2 cellular contexts compared by ENCODE assay signal in the genomic region with DNA sequence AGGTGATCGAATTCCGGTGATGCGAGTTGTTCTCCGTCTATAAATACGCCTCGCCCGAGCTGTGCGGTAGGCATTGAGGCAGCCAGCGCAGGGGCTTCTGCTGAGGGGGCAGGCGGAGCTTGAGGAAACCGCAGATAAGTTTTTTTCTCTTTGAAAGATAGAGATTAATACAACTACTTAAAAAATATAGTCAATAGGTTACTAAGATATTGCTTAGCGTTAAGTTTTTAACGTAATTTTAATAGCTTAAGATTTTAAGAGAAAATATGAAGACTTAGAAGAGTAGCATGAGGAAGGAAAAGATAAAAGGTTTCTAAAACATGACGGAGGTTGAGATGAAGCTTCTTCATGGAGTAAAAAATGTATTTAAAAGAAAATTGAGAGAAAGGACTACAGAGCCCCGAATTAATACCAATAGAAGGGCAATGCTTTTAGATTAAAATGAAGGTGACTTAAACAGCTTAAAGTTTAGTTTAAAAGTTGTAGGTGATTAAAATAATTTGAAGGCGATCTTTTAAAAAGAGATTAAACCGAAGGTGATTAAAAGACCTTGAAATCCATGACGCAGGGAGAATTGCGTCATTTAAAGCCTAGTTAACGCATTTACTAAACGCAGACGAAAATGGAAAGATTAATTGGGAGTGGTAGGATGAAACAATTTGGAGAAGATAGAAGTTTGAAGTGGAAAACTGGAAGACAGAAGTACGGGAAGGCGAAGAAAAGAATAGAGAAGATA.
TF ChIP-seq lines count a peak whose summit lies in the region.

A gene (plus strand): TSS at position 69 of the 736 bp plus-strand sequence.

TF ChIP-seq in HCT116, 20 proteins besides CTCF, POLR2A, EP300 and RAD21:
- TF ChIP-seq, protein P1, sequence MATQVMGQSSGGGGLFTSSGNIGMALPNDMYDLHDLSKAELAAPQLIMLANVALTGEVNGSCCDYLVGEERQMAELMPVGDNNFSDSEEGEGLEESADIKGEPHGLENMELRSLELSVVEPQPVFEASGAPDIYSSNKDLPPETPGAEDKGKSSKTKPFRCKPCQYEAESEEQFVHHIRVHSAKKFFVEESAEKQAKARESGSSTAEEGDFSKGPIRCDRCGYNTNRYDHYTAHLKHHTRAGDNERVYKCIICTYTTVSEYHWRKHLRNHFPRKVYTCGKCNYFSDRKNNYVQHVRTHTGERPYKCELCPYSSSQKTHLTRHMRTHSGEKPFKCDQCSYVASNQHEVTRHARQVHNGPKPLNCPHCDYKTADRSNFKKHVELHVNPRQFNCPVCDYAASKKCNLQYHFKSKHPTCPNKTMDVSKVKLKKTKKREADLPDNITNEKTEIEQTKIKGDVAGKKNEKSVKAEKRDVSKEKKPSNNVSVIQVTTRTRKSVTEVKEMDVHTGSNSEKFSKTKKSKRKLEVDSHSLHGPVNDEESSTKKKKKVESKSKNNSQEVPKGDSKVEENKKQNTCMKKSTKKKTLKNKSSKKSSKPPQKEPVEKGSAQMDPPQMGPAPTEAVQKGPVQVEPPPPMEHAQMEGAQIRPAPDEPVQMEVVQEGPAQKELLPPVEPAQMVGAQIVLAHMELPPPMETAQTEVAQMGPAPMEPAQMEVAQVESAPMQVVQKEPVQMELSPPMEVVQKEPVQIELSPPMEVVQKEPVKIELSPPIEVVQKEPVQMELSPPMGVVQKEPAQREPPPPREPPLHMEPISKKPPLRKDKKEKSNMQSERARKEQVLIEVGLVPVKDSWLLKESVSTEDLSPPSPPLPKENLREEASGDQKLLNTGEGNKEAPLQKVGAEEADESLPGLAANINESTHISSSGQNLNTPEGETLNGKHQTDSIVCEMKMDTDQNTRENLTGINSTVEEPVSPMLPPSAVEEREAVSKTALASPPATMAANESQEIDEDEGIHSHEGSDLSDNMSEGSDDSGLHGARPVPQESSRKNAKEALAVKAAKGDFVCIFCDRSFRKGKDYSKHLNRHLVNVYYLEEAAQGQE (IDR thresholded peaks at IDR 0.05; ENCODE audit: low read depth) = no peak
- no peak for TF ChIP-seq FOSL1 (IDR thresholded peaks at IDR 0.05; ENCODE audit: low read depth)
- TF ChIP-seq POLR2AphosphoS5 (IDR thresholded peaks at IDR 0.05; ENCODE audit: low read depth, low read length) = peak; percentile 99
- TF ChIP-seq, protein P2, sequence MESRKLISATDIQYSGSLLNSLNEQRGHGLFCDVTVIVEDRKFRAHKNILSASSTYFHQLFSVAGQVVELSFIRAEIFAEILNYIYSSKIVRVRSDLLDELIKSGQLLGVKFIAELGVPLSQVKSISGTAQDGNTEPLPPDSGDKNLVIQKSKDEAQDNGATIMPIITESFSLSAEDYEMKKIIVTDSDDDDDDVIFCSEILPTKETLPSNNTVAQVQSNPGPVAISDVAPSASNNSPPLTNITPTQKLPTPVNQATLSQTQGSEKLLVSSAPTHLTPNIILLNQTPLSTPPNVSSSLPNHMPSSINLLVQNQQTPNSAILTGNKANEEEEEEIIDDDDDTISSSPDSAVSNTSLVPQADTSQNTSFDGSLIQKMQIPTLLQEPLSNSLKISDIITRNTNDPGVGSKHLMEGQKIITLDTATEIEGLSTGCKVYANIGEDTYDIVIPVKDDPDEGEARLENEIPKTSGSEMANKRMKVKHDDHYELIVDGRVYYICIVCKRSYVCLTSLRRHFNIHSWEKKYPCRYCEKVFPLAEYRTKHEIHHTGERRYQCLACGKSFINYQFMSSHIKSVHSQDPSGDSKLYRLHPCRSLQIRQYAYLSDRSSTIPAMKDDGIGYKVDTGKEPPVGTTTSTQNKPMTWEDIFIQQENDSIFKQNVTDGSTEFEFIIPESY (IDR thresholded peaks at IDR 0.05; ENCODE audit: extremely low read depth, insufficient replicate concordance, low read length) = peak; percentile 87
- TF ChIP-seq EGR1 (IDR thresholded peaks at IDR 0.05; ENCODE audit: low read depth) = no peak
- TF ChIP-seq TCF7L2 (IDR thresholded peaks at IDR 0.05; ENCODE audit: borderline replicate concordance, extremely low read depth, insufficient read depth, insufficient read length) = peak; percentile 89
- TF ChIP-seq YY1 (IDR thresholded peaks at IDR 0.05; ENCODE audit: extremely low read depth, insufficient replicate concordance, low read depth, low read length) = peak; percentile 88

TF ChIP-seq in K562, 482 proteins besides CTCF, POLR2A, EP300 and RAD21 (continues in another document):
- no peak for TF ChIP-seq STAT5B (CRISPR knock-in tag; IDR thresholded peaks at IDR 0.05)
- peak; percentile 22; the same call in 1 of the 2 replicates for TF ChIP-seq LEF1 (IDR thresholded peaks at IDR 0.05)
- no peak for TF ChIP-seq ZC3H11A (IDR thresholded peaks at IDR 0.05; ENCODE audit: low read depth, low read length)
- peak; percentile 98 for TF ChIP-seq ZNF444 (CRISPR knock-in tag; IDR thresholded peaks at IDR 0.05)
- peak; percentile 73 for TF ChIP-seq NCOA6 (IDR thresholded peaks at IDR 0.05)
- TF ChIP-seq, protein P3, sequence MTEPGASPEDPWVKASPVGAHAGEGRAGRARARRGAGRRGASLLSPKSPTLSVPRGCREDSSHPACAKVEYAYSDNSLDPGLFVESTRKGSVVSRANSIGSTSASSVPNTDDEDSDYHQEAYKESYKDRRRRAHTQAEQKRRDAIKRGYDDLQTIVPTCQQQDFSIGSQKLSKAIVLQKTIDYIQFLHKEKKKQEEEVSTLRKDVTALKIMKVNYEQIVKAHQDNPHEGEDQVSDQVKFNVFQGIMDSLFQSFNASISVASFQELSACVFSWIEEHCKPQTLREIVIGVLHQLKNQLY (CRISPR knock-in tag; conservative IDR thresholded peaks at IDR 0.05) = peak in 1 of 2 experiments; percentile 91; a peak in 1 of 4 replicates
- peak; percentile 27; the same call in 1 of the 2 replicates for TF ChIP-seq NFIX (CRISPR knock-in tag; IDR thresholded peaks at IDR 0.05; ENCODE audit: low read depth)
- TF ChIP-seq CHD1 (IDR thresholded peaks at IDR 0.05; ENCODE audit: low read length) = peak; percentile 83
- TF ChIP-seq SMAD4 (CRISPR knock-in tag; conservative IDR thresholded peaks at IDR 0.05) = peak; percentile 93
- peak; percentile 100 for TF ChIP-seq POLR2AphosphoS2 (IDR thresholded peaks at IDR 0.05; ENCODE audit: low read length)
- peak; percentile 95 for TF ChIP-seq NEUROD1 (IDR thresholded peaks at IDR 0.05; ENCODE audit: borderline replicate concordance, low read depth, low read length, partially characterized antibody)
- peak; percentile 52; the same call in 1 of the 2 replicates for TF ChIP-seq ZNF133 (CRISPR knock-in tag; IDR thresholded peaks at IDR 0.05)
- peak; percentile 97 for TF ChIP-seq PHB (CRISPR knock-in tag; IDR thresholded peaks at IDR 0.05)
- peak; percentile 99; the same call in 1 of the 2 replicates for TF ChIP-seq ZFP30 (CRISPR knock-in tag; IDR thresholded peaks at IDR 0.05; ENCODE audit: borderline replicate concordance)
- no peak for TF ChIP-seq CBX5 (IDR thresholded peaks at IDR 0.05; ENCODE audit: borderline replicate concordance, low read depth)
- peak; percentile 85 for TF ChIP-seq ARHGAP35 (IDR thresholded peaks at IDR 0.05; ENCODE audit: partially characterized antibody)
- TF ChIP-seq CEBPG (CRISPR knock-in tag; IDR thresholded peaks at IDR 0.05) = peak; percentile 66; the same call in 1 of the 2 replicates
- peak; percentile 87 for TF ChIP-seq CEBPG (tag; conservative IDR thresholded peaks at IDR 0.05 in 1 of 2, IDR thresholded peaks at IDR 0.05 in 1 of 2)
- TF ChIP-seq ZNF780A (CRISPR knock-in tag; IDR thresholded peaks at IDR 0.05) = peak; percentile 97
- TF ChIP-seq ZNF644 (tag; IDR thresholded peaks at IDR 0.05; ENCODE audit: low read depth) = peak; percentile 67
- TF ChIP-seq FUS (optimal IDR thresholded peaks at IDR 0.05; ENCODE audit: low read depth, low read length) = no peak
- peak; percentile 98 for TF ChIP-seq ELF4 (CRISPR knock-in tag; IDR thresholded peaks at IDR 0.05)
- peak; percentile 94 to 99 for TF ChIP-seq TEAD1 (CRISPR knock-in tag; IDR thresholded peaks at IDR 0.05)
- TF ChIP-seq ZNF431 (CRISPR knock-in tag; IDR thresholded peaks at IDR 0.05) = peak; percentile 39
- peak; percentile 93 for TF ChIP-seq ZBTB17 (CRISPR knock-in tag; IDR thresholded peaks at IDR 0.05)
- TF ChIP-seq RBM34 (IDR thresholded peaks at IDR 0.05; ENCODE audit: borderline replicate concordance, insufficient read depth, low read length) = no peak
- no peak for TF ChIP-seq SETDB1 (IDR thresholded peaks at IDR 0.05; ENCODE audit: low read length)
- peak; percentile 99 for TF ChIP-seq RNF2 (IDR thresholded peaks at IDR 0.05)
- TF ChIP-seq, protein P4, sequence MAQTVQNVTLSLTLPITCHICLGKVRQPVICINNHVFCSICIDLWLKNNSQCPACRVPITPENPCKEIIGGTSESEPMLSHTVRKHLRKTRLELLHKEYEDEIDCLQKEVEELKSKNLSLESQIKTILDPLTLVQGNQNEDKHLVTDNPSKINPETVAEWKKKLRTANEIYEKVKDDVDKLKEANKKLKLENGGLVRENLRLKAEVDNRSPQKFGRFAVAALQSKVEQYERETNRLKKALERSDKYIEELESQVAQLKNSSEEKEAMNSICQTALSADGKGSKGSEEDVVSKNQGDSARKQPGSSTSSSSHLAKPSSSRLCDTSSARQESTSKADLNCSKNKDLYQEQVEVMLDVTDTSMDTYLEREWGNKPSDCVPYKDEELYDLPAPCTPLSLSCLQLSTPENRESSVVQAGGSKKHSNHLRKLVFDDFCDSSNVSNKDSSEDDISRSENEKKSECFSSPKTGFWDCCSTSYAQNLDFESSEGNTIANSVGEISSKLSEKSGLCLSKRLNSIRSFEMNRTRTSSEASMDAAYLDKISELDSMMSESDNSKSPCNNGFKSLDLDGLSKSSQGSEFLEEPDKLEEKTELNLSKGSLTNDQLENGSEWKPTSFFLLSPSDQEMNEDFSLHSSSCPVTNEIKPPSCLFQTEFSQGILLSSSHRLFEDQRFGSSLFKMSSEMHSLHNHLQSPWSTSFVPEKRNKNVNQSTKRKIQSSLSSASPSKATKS (CRISPR knock-in tag; IDR thresholded peaks at IDR 0.05) = peak; percentile 94
- TF ChIP-seq ZNF311 (CRISPR knock-in tag; IDR thresholded peaks at IDR 0.05) = peak; percentile 31; the same call in 1 of the 2 replicates
- no peak for TF ChIP-seq MCM7 (IDR thresholded peaks at IDR 0.05)
- TF ChIP-seq, protein P5, sequence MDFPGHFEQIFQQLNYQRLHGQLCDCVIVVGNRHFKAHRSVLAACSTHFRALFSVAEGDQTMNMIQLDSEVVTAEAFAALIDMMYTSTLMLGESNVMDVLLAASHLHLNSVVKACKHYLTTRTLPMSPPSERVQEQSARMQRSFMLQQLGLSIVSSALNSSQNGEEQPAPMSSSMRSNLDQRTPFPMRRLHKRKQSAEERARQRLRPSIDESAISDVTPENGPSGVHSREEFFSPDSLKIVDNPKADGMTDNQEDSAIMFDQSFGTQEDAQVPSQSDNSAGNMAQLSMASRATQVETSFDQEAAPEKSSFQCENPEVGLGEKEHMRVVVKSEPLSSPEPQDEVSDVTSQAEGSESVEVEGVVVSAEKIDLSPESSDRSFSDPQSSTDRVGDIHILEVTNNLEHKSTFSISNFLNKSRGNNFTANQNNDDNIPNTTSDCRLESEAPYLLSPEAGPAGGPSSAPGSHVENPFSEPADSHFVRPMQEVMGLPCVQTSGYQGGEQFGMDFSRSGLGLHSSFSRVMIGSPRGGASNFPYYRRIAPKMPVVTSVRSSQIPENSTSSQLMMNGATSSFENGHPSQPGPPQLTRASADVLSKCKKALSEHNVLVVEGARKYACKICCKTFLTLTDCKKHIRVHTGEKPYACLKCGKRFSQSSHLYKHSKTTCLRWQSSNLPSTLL (IDR thresholded peaks at IDR 0.05) = no peak
- TF ChIP-seq, protein P6, sequence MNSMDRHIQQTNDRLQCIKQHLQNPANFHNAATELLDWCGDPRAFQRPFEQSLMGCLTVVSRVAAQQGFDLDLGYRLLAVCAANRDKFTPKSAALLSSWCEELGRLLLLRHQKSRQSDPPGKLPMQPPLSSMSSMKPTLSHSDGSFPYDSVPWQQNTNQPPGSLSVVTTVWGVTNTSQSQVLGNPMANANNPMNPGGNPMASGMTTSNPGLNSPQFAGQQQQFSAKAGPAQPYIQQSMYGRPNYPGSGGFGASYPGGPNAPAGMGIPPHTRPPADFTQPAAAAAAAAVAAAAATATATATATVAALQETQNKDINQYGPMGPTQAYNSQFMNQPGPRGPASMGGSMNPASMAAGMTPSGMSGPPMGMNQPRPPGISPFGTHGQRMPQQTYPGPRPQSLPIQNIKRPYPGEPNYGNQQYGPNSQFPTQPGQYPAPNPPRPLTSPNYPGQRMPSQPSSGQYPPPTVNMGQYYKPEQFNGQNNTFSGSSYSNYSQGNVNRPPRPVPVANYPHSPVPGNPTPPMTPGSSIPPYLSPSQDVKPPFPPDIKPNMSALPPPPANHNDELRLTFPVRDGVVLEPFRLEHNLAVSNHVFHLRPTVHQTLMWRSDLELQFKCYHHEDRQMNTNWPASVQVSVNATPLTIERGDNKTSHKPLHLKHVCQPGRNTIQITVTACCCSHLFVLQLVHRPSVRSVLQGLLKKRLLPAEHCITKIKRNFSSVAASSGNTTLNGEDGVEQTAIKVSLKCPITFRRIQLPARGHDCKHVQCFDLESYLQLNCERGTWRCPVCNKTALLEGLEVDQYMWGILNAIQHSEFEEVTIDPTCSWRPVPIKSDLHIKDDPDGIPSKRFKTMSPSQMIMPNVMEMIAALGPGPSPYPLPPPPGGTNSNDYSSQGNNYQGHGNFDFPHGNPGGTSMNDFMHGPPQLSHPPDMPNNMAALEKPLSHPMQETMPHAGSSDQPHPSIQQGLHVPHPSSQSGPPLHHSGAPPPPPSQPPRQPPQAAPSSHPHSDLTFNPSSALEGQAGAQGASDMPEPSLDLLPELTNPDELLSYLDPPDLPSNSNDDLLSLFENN (IDR thresholded peaks at IDR 0.05; ENCODE audit: low read depth in 2 of 2, low read length in 2 of 2) = peak in 1 of 2 experiments; percentile 96; a peak in 2 of 4 replicates
- peak; percentile 30; the same call in 1 of the 2 replicates for TF ChIP-seq TCF3 (CRISPR knock-in tag; IDR thresholded peaks at IDR 0.05)
- peak; percentile 99 for TF ChIP-seq ZNF445 (CRISPR knock-in tag; IDR thresholded peaks at IDR 0.05; ENCODE audit: low read depth)
- no peak for TF ChIP-seq ZNF76 (CRISPR knock-in tag; IDR thresholded peaks at IDR 0.05; ENCODE audit: borderline replicate concordance)
- TF ChIP-seq, protein P7, sequence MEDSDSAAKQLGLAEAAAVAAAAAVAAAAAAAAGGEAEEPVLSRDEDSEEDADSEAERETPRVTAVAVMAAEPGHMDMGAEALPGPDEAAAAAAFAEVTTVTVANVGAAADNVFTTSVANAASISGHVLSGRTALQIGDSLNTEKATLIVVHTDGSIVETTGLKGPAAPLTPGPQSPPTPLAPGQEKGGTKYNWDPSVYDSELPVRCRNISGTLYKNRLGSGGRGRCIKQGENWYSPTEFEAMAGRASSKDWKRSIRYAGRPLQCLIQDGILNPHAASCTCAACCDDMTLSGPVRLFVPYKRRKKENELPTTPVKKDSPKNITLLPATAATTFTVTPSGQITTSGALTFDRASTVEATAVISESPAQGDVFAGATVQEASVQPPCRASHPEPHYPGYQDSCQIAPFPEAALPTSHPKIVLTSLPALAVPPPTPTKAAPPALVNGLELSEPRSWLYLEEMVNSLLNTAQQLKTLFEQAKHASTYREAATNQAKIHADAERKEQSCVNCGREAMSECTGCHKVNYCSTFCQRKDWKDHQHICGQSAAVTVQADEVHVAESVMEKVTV (CRISPR knock-in tag; IDR thresholded peaks at IDR 0.05) = peak; percentile 95
- TF ChIP-seq ZNF12 (CRISPR knock-in tag; IDR thresholded peaks at IDR 0.05) = no peak
- TF ChIP-seq ZNF354B (CRISPR knock-in tag; IDR thresholded peaks at IDR 0.05) = peak; percentile 93
- TF ChIP-seq ELF2 (CRISPR knock-in tag; IDR thresholded peaks at IDR 0.05) = peak; percentile 92
- no peak for TF ChIP-seq SAFB (IDR thresholded peaks at IDR 0.05; ENCODE audit: borderline replicate concordance, low read depth, low read length)
